ENCODE assay signal across 16 cellular contexts in genomic region chr15:93286456-93286855, GRCh38.
A peak's percentile ranks its signal among the peaks of the same experiment; 100 is the strongest.
DNase-seq lines count a peak whose midpoint lies in the region; ATAC-seq, FAIRE-seq and TF ChIP-seq lines count a peak whose summit lies in the region.
"Had no signal": no experiment of that assay in that cellular context is flagged by ENCODE, and none has a peak within 500 bp of the region (broad histone marks: within the 10 kb centered on the region; RNA-seq: fewer than 3 reads in every experiment).

No MANE protein-coding gene starts in this region.

- H3K27ac Mint-ChIP-seq in GM23338: no peak overlapping the region
- H3K27ac Mint-ChIP-seq in neural progenitor cell: peak overlapping the region; percentile 74
- H3K27ac Mint-ChIP-seq: CD4-positive, alpha-beta memory T cell had no signal

- ATAC-seq in GM23338: no peak

- DNase-seq in GM23338 (ENCODE audit: low spot score): peak; percentile 31
- DNase-seq in astrocyte of the hippocampus (ENCODE audit: low read depth, low spot score): peak; percentile 23
- peak; percentile 53 for DNase-seq in neural progenitor cell (ENCODE audit: low spot score)
- no peak for DNase-seq in NCI-H187 (lab: John Stamatoyannopoulos, UW)
- no peak for DNase-seq in NCI-H446 treated with DMSO at 0.1 percent for 48 hours (lab: John Stamatoyannopoulos, UW)
- DNase-seq in D721Med (ENCODE audit: insufficient read length, low spot score): no peak
- DNase-seq: BE2C; CD4-positive, alpha-beta memory T cell; DND-41; GDM1; IMR-90 had no signal

- H4K20me1 ChIP-seq in GM23338 (replicated peaks; ENCODE audit: insufficient read depth) (no peaks in the 10 kb centered on the region), neural progenitor cell (ENCODE audit: low read depth) (no peaks in the 10 kb centered on the region)

- H3K4me3 ChIP-seq in GM23338 (no peak overlapping the region), neural progenitor cell (no peak overlapping the region)

- H3K27me3 ChIP-seq in GM23338 (ENCODE audit: insufficient read depth) (peaks cover 4% of the 10 kb centered on the region; the same call in 1 of the 2 replicates), neural progenitor cell (no peaks in the 10 kb centered on the region)
- H3K27me3 ChIP-seq: BE2C had no signal

- TF ChIP-seq CTCF in GM23338 (conservative IDR thresholded peaks at IDR 0.05; ENCODE audit: low read depth in 2 of 2) (no peak), neural progenitor cell (IDR thresholded peaks at IDR 0.05) (no peak), D721Med (IDR thresholded peaks at IDR 0.05; ENCODE audit: insufficient read depth, missing control alignments) (no peak)

- no peaks in the 10 kb centered on the region for H3K36me3 Mint-ChIP-seq in GM23338 (ENCODE audit: low read depth)
- no peaks in the 10 kb centered on the region for H3K36me3 Mint-ChIP-seq in neural progenitor cell
- H3K36me3 Mint-ChIP-seq: CD4-positive, alpha-beta memory T cell had no signal

- H3K9me3 ChIP-seq in KOPT-K1 (ENCODE audit: insufficient read depth, low read length, poor library complexity, severe bottlenecking) (no peaks in the 10 kb centered on the region), neural progenitor cell (ENCODE audit: low read depth) (no peaks in the 10 kb centered on the region)
- H3K9me3 ChIP-seq: BE2C had no signal

- H3K36me3 ChIP-seq in GM23338 (ENCODE audit: insufficient read depth): no peaks in the 10 kb centered on the region
- H3K36me3 ChIP-seq in KOPT-K1 (ENCODE audit: insufficient read depth, low read length): no peaks in the 10 kb centered on the region
- no peaks in the 10 kb centered on the region for H3K36me3 ChIP-seq in neural progenitor cell
- H3K36me3 ChIP-seq: BE2C had no signal

- H2AFZ ChIP-seq in GM23338: no peak overlapping the region
- H2AFZ ChIP-seq in neural progenitor cell (replicated peaks): no peak overlapping the region

- H3K27me3 Mint-ChIP-seq in GM23338 (ENCODE audit: insufficient read depth, low read depth, poor library complexity) (peaks cover 4% of the 10 kb centered on the region), neural progenitor cell (ENCODE audit: insufficient read depth, low read depth) (peaks cover 2% of the 10 kb centered on the region)

- H3F3A ChIP-seq in GM23338 (replicated peaks; ENCODE audit: low read depth): no peaks in the 10 kb centered on the region
- H3F3A ChIP-seq in neural progenitor cell (ENCODE audit: low read depth): peaks cover 26% of the 10 kb centered on the region

- H3K4me2 ChIP-seq in GM23338: no peak overlapping the region
- peak overlapping the region; percentile 43 for H3K4me2 ChIP-seq in neural progenitor cell

- no peak overlapping the region for H3K4me3 Mint-ChIP-seq in GM23338
- no peak overlapping the region for H3K4me3 Mint-ChIP-seq in neural progenitor cell
- H3K4me3 Mint-ChIP-seq: CD4-positive, alpha-beta memory T cell had no signal

- H3K79me2 ChIP-seq in GM23338 (replicated peaks; ENCODE audit: insufficient read depth): no peaks in the 10 kb centered on the region
- H3K79me2 ChIP-seq in neural progenitor cell (ENCODE audit: low read depth): no peaks in the 10 kb centered on the region

- H3K27ac ChIP-seq in GM23338 (ENCODE audit: low read depth): no peak overlapping the region
- peak overlapping the region; percentile 7 for H3K27ac ChIP-seq in KOPT-K1 (ENCODE audit: low read depth, low read length, poor library complexity, severe bottlenecking)
- peak overlapping the region; percentile 25 for H3K27ac ChIP-seq in neural progenitor cell
- H3K27ac ChIP-seq: C4-2B had no signal

- no peak overlapping the region for H3K9ac ChIP-seq in neural progenitor cell

- peaks cover 9% of the 10 kb centered on the region for H3K4me1 ChIP-seq in GM23338 (ENCODE audit: insufficient read depth)
- peaks cover 36% of the 10 kb centered on the region for H3K4me1 ChIP-seq in neural progenitor cell
- H3K4me1 ChIP-seq: BE2C had no signal

- 0 out of 2 replicates have a peak, but pooled peaks cover 7% of the 10 kb centered on the region for H3K9me2 ChIP-seq in GM23338 (ENCODE audit: insufficient read depth)

- H3K9me3 Mint-ChIP-seq in GM23338 (no peaks in the 10 kb centered on the region), neural progenitor cell (no peaks in the 10 kb centered on the region)
- H3K9me3 Mint-ChIP-seq: CD4-positive, alpha-beta memory T cell had no signal

- H3K4me1 Mint-ChIP-seq in GM23338 (peaks cover 15% of the 10 kb centered on the region), neural progenitor cell (peaks cover 71% of the 10 kb centered on the region)

- no peak for FAIRE-seq in D721Med (lab: Jason Lieb, UNC)
- FAIRE-seq: A204.1, GM12892, H54 had no signal

TF ChIP-seq in GM23338, 12 proteins besides CTCF, POLR2A, EP300 and RAD21 (continues in another document):
- TF ChIP-seq ETS1 (IDR thresholded peaks at IDR 0.05): no peak
- no peak for TF ChIP-seq STAT1 (IDR thresholded peaks at IDR 0.05; ENCODE audit: unreplicated experiment)
- no peak for TF ChIP-seq ZNF462 (CRISPR knock-in tag; IDR thresholded peaks at IDR 0.05)
- TF ChIP-seq CREB1 (CRISPR knock-in tag; IDR thresholded peaks at IDR 0.05; ENCODE audit: low read depth): no peak

Comparison
In these comparisons a context has a peak if more than half of its experiments do, and no peak if none do; other contexts are left out.
1. DNase-seq: peak in GM23338 (single experiment), astrocyte of the hippocampus (single experiment) and neural progenitor cell (single experiment); none in NCI-H187 (0 of 2), NCI-H446 treated with DMSO at 0.1 percent for 48 hours (single experiment) and D721Med (single experiment).